Comparison of ENCODE assay signal across 2 cellular contexts in the genomic region with DNA sequence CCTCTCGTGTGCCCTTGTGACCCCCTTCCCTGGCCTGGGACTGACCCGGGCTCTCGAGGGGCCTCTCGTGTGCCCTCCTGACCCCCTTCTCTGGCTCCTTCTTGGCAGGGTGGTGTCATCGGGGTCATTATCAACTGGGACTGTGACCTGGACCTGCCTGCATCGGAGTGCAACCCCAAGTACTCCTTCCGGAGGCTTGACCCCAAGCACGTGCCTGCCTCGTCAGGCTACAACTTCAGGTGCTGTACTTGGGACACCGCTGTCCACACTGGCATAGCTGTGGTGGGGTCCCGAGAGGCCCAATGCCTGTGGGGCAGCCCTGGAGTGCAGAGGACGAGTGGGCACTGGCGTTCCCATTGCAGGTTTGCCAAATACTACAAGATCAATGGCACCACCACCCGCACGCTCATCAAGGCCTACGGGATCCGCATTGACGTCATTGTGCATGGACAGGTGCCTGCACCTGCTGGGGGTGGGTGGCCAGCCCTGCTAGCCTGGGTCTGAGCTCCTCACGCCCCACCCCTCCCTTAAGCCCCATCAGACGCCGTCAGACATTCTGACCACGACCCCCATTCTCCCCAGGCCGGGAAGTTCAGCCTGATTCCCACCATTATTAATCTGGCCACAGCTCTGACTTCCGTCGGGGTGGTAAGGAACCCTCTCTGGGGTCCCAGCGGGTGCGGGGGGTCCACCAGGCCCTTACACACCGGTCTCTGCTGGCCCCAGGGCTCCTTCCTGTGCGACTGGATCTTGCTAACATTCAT.
TF ChIP-seq lines count a peak whose summit lies in the region.

No MANE protein-coding gene starts in this region.

TF ChIP-seq in HCT116, 20 proteins besides CTCF, POLR2A, EP300 and RAD21:
- TF ChIP-seq JUND (IDR thresholded peaks at IDR 0.05) (no peak), TCF7L2 (IDR thresholded peaks at IDR 0.05; ENCODE audit: borderline replicate concordance, extremely low read depth, insufficient read depth, insufficient read length) (no peak), POLR2AphosphoS5 (IDR thresholded peaks at IDR 0.05; ENCODE audit: low read depth, low read length) (no peak; the same call in 1 of the 2 replicates), EZH2 (IDR thresholded peaks at IDR 0.05) (no peak), EGR1 (IDR thresholded peaks at IDR 0.05; ENCODE audit: low read depth) (no peak), FOSL1 (IDR thresholded peaks at IDR 0.05; ENCODE audit: low read depth) (no peak), EZH2phosphoT487 (IDR thresholded peaks at IDR 0.05; ENCODE audit: borderline replicate concordance) (no peak), ZFX (IDR thresholded peaks at IDR 0.05) (no peak)
- TF ChIP-seq, protein P1, sequence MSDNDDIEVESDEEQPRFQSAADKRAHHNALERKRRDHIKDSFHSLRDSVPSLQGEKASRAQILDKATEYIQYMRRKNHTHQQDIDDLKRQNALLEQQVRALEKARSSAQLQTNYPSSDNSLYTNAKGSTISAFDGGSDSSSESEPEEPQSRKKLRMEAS (IDR thresholded peaks at IDR 0.05), result no peak
- TF ChIP-seq, protein P2, sequence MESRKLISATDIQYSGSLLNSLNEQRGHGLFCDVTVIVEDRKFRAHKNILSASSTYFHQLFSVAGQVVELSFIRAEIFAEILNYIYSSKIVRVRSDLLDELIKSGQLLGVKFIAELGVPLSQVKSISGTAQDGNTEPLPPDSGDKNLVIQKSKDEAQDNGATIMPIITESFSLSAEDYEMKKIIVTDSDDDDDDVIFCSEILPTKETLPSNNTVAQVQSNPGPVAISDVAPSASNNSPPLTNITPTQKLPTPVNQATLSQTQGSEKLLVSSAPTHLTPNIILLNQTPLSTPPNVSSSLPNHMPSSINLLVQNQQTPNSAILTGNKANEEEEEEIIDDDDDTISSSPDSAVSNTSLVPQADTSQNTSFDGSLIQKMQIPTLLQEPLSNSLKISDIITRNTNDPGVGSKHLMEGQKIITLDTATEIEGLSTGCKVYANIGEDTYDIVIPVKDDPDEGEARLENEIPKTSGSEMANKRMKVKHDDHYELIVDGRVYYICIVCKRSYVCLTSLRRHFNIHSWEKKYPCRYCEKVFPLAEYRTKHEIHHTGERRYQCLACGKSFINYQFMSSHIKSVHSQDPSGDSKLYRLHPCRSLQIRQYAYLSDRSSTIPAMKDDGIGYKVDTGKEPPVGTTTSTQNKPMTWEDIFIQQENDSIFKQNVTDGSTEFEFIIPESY (IDR thresholded peaks at IDR 0.05; ENCODE audit: extremely low read depth, insufficient replicate concordance, low read length), result no peak

TF ChIP-seq in K562, 482 proteins besides CTCF, POLR2A, EP300 and RAD21:
- no peak for TF ChIP-seq ZNF146 (CRISPR knock-in tag; IDR thresholded peaks at IDR 0.05; ENCODE audit: unreplicated experiment)
- peak; percentile 83 for TF ChIP-seq NR2C1 (IDR thresholded peaks at IDR 0.05)
- TF ChIP-seq NR2C1 (tag; IDR thresholded peaks at IDR 0.05), result peak; percentile 81
- TF ChIP-seq POLR2AphosphoS2 (IDR thresholded peaks at IDR 0.05; ENCODE audit: low read length), result 0 out of 2 replicates have a peak, but pooled peaks have one; percentile 38
- TF ChIP-seq POLR2AphosphoS5 (IDR thresholded peaks at IDR 0.05; ENCODE audit: control insufficient read depth, insufficient read depth, low read depth, low read length), result peak; percentile 40; the same call in 1 of the 2 replicates
- TF ChIP-seq, protein P3, sequence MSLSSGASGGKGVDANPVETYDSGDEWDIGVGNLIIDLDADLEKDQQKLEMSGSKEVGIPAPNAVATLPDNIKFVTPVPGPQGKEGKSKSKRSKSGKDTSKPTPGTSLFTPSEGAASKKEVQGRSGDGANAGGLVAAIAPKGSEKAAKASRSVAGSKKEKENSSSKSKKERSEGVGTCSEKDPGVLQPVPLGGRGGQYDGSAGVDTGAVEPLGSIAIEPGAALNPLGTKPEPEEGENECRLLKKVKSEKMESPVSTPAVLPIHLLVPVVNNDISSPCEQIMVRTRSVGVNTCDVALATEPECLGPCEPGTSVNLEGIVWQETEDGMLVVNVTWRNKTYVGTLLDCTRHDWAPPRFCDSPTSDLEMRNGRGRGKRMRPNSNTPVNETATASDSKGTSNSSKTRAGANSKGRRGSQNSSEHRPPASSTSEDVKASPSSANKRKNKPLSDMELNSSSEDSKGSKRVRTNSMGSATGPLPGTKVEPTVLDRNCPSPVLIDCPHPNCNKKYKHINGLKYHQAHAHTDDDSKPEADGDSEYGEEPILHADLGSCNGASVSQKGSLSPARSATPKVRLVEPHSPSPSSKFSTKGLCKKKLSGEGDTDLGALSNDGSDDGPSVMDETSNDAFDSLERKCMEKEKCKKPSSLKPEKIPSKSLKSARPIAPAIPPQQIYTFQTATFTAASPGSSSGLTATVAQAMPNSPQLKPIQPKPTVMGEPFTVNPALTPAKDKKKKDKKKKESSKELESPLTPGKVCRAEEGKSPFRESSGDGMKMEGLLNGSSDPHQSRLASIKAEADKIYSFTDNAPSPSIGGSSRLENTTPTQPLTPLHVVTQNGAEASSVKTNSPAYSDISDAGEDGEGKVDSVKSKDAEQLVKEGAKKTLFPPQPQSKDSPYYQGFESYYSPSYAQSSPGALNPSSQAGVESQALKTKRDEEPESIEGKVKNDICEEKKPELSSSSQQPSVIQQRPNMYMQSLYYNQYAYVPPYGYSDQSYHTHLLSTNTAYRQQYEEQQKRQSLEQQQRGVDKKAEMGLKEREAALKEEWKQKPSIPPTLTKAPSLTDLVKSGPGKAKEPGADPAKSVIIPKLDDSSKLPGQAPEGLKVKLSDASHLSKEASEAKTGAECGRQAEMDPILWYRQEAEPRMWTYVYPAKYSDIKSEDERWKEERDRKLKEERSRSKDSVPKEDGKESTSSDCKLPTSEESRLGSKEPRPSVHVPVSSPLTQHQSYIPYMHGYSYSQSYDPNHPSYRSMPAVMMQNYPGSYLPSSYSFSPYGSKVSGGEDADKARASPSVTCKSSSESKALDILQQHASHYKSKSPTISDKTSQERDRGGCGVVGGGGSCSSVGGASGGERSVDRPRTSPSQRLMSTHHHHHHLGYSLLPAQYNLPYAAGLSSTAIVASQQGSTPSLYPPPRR (CRISPR knock-in tag; IDR thresholded peaks at IDR 0.05; ENCODE audit: borderline replicate concordance), result no peak
- TF ChIP-seq, protein P4, sequence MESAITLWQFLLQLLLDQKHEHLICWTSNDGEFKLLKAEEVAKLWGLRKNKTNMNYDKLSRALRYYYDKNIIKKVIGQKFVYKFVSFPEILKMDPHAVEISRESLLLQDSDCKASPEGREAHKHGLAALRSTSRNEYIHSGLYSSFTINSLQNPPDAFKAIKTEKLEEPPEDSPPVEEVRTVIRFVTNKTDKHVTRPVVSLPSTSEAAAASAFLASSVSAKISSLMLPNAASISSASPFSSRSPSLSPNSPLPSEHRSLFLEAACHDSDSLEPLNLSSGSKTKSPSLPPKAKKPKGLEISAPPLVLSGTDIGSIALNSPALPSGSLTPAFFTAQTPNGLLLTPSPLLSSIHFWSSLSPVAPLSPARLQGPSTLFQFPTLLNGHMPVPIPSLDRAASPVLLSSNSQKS (CRISPR knock-in tag; IDR thresholded peaks at IDR 0.05), result no peak
- TF ChIP-seq, protein P5, sequence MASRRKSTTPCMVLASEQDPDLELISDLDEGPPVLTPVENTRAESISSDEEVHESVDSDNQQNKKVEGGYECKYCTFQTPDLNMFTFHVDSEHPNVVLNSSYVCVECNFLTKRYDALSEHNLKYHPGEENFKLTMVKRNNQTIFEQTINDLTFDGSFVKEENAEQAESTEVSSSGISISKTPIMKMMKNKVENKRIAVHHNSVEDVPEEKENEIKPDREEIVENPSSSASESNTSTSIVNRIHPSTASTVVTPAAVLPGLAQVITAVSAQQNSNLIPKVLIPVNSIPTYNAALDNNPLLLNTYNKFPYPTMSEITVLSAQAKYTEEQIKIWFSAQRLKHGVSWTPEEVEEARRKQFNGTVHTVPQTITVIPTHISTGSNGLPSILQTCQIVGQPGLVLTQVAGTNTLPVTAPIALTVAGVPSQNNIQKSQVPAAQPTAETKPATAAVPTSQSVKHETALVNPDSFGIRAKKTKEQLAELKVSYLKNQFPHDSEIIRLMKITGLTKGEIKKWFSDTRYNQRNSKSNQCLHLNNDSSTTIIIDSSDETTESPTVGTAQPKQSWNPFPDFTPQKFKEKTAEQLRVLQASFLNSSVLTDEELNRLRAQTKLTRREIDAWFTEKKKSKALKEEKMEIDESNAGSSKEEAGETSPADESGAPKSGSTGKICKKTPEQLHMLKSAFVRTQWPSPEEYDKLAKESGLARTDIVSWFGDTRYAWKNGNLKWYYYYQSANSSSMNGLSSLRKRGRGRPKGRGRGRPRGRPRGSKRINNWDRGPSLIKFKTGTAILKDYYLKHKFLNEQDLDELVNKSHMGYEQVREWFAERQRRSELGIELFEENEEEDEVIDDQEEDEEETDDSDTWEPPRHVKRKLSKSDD (conservative IDR thresholded peaks at IDR 0.05; ENCODE audit: low read length), result no peak
- TF ChIP-seq, protein P6, sequence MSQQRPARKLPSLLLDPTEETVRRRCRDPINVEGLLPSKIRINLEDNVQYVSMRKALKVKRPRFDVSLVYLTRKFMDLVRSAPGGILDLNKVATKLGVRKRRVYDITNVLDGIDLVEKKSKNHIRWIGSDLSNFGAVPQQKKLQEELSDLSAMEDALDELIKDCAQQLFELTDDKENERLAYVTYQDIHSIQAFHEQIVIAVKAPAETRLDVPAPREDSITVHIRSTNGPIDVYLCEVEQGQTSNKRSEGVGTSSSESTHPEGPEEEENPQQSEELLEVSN (IDR thresholded peaks at IDR 0.05; ENCODE audit: borderline replicate concordance in 1 of 2, extremely low read depth in 1 of 2, insufficient read depth in 1 of 2, insufficient read length in 1 of 2, low read depth in 1 of 2, low read length in 1 of 2, poor library complexity in 1 of 2, severe bottlenecking in 1 of 2), result peak in 1 of 2 experiments; percentile 13
- no peak for TF ChIP-seq KLF10 (CRISPR knock-in tag; IDR thresholded peaks at IDR 0.05)
- no peak for TF ChIP-seq FUS (optimal IDR thresholded peaks at IDR 0.05; ENCODE audit: low read depth, low read length)
- TF ChIP-seq MAFK (IDR thresholded peaks at IDR 0.05; ENCODE audit: low read length), result no peak
- no peak for TF ChIP-seq PCBP2 (IDR thresholded peaks at IDR 0.05; ENCODE audit: low read depth, low read length, poor library complexity, severe bottlenecking)
- peak; percentile 17; the same call in 1 of the 2 replicates for TF ChIP-seq CREB1 (IDR thresholded peaks at IDR 0.05)
- TF ChIP-seq CREB1 (CRISPR knock-in tag; IDR thresholded peaks at IDR 0.05), result no peak
- TF ChIP-seq SUPT5H (IDR thresholded peaks at IDR 0.05), result peak; percentile 39; the same call in 1 of the 2 replicates
- peak; percentile 15; the same call in 1 of the 2 replicates for TF ChIP-seq MYNN (IDR thresholded peaks at IDR 0.05)
- TF ChIP-seq MYNN (CRISPR knock-in tag; IDR thresholded peaks at IDR 0.05), result no peak
- TF ChIP-seq GABPB1 (CRISPR knock-in tag; IDR thresholded peaks at IDR 0.05), result peak; percentile 62; the same call in 1 of the 2 replicates
- TF ChIP-seq KDM1A (IDR thresholded peaks at IDR 0.05), result no peak
- peak; percentile 74; the same call in 1 of the 2 replicates for TF ChIP-seq NR2C2 (CRISPR knock-in tag; IDR thresholded peaks at IDR 0.05)
- TF ChIP-seq NR2C2 (tag; IDR thresholded peaks at IDR 0.05), result peak; percentile 38; the same call in 1 of the 2 replicates
- TF ChIP-seq POLR3G (IDR thresholded peaks at IDR 0.05; ENCODE audit: extremely low read depth, insufficient read length, insufficient replicate concordance), result no peak
- TF ChIP-seq ZNF239 (CRISPR knock-in tag; IDR thresholded peaks at IDR 0.05), result no peak
TF ChIP-seq in K562: peak in this region for 9.
